In genomic region chr4:43458293-43458692, GRCh38 we compare ENCODE assay signal across 20 cellular contexts.
"Had no signal": no experiment of that assay in that cellular context is flagged by ENCODE, and none has a peak within 500 bp of the region (broad histone marks: within the 10 kb centered on the region; RNA-seq: fewer than 3 reads in every experiment).

No MANE protein-coding gene starts in this region.

- H3K4me2 ChIP-seq: neural progenitor cell had no signal

- H3K9me3 ChIP-seq: body of pancreas, esophagus squamous epithelium, prostate gland, tibial artery had no signal

- DNase-seq: activated CD4-positive, alpha-beta T cell treated with anti-CD3 and anti-CD28 coated beads, Interleukin-2, amount 10 ng/mL, durations not matched to agents 24 days and 14 days; activated CD8-positive, alpha-beta T cell treated with anti-CD3 and anti-CD28 coated beads for 36 hours; activated naive CD4-positive, alpha-beta T cell; activated naive CD8-positive, alpha-beta T cell treated with anti-CD3 and anti-CD28 coated beads, Interleukin-2, amount 10 ng/mL, durations not matched to agents 7 days and 5 days; activated T-cell treated with anti-CD3 and anti-CD28 coated beads, Interleukin-2, amount 50 U/mL, for 1 hour; amygdala; body of pancreas; cortex of kidney; effector CD4-positive, alpha-beta T cell; esophagus squamous epithelium; mesenchymal stem cell; naive thymus-derived CD4-positive, alpha-beta T cell; right cardiac atrium; stimulated activated CD4-positive, alpha-beta T cell treated with anti-CD3 and anti-CD28 coated beads, Interleukin-2, amount 100 ng/mL, for 24 hours; stimulated activated naive CD4-positive, alpha-beta T cell treated with Interleukin-2 at 50 U/mL for 16 hours; tibial artery had no signal

- FAIRE-seq: urothelium cell line had no signal

- H3K36me3 ChIP-seq: esophagus squamous epithelium, neural progenitor cell, prostate gland, tibial artery had no signal

- H3K27me3 ChIP-seq: body of pancreas, esophagus squamous epithelium, neural progenitor cell, tibial artery had no signal

- H3K27ac ChIP-seq: body of pancreas, esophagus squamous epithelium, neural progenitor cell, prostate gland, tibial artery had no signal

- H3K4me3 ChIP-seq: body of pancreas, esophagus squamous epithelium, neural progenitor cell, prostate gland, tibial artery had no signal

- H3K9ac ChIP-seq: neural progenitor cell had no signal

- H2AFZ ChIP-seq: neural progenitor cell had no signal

- H3K4me1 ChIP-seq: body of pancreas, esophagus squamous epithelium, prostate gland had no signal

- ATAC-seq: activated CD8-positive, alpha-beta T cell treated with anti-CD3 and anti-CD28 coated beads for 36 hours; activated T-helper 17 cell treated with anti-CD3 and anti-CD28 coated beads, Interleukin-2, amount 50 U/mL, for 72 hours; body of pancreas; naive thymus-derived CD4-positive, alpha-beta T cell; right cardiac atrium had no signal
